Comparison of ENCODE assay signal across 29 cellular contexts in the genomic region with DNA sequence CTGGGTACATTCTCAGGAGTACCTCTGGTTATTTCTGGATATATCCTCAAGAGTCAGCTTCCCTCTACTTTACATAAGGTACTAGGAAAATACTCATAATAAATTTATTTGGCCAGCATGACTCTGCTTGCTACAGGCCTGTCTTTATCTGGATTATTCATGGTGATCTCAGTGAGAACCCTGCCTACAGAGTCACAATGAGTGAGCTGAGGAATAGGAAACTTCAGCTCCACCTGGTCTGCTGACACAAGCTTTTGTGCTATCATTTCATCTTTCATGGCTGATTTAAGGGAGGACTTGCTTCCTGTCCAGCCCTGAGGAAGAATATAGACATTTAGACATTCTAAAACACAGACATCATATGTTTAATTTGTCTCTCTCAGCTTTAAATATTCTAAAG. TPM values are rescaled to one million over a fixed set of nuclear protein-coding genes. Genes with fewer than 3 reads are reported as not detected.
A peak's percentile ranks its signal among the peaks of the same experiment; 100 is the strongest.
DNase-seq lines count a peak whose midpoint lies in the region; ATAC-seq, FAIRE-seq and TF ChIP-seq lines count a peak whose summit lies in the region.
"Had no signal": no experiment of that assay in that cellular context is flagged by ENCODE, and none has a peak within 500 bp of the region (broad histone marks: within the 10 kb centered on the region; RNA-seq: fewer than 3 reads in every experiment).

No MANE protein-coding gene starts in this region.

- ATAC-seq in PC-3 (peak; percentile 98), GM21423 (IDR thresholded peaks at IDR 0.05; ENCODE audit: unreplicated experiment) (no peak)
- ATAC-seq: psoas muscle, sciatic nerve had no signal

- TF ChIP-seq CTCF in A673 (conservative IDR thresholded peaks at IDR 0.05; ENCODE audit: low read depth, low read length) (no peak), PC-3 (conservative IDR thresholded peaks at IDR 0.05; ENCODE audit: low read depth, low read length) (no peak), bronchial epithelial cell (IDR thresholded peaks at IDR 0.05; ENCODE audit: insufficient read depth, low read length, severe bottlenecking) (no peak), GM20000 (IDR thresholded peaks at IDR 0.05; ENCODE audit: extremely low read depth, missing control alignments) (no peak)

- FAIRE-seq in bronchial epithelial cell (lab: Jason Lieb, UNC) (no peak), islet of Langerhans (lab: Jason Lieb, UNC) (peak; percentile 36)
- FAIRE-seq: H54 had no signal

- 0 out of 2 replicates have a peak, but pooled peaks cover 4% of the 10 kb centered on the region for H3K9me2 ChIP-seq in PC-3 (replicated peaks; ENCODE audit: low read length)

- POLR2A ChIA-PET in A673 (lab: Charles Lee; ENCODE audit: low non-redundant PET) (no interaction called here), PC-3 (lab: Charles Lee; ENCODE audit: unreplicated experiment) (interaction anchor here (0.7 to 1.0 kb wide), 2 partner anchors 15 to 19 kb away, joined by 4 to 14 read pairs; a partner anchor contains a TSS)

- no peaks in the 10 kb centered on the region for H3K79me2 ChIP-seq in PC-3 (ENCODE audit: low read length)

- intact Hi-C loops in A673 (cut with micrococcal nuclease; ENCODE audit: unreplicated experiment) (no loop called here), PC-3 (cut with micrococcal nuclease) (loop anchor here (1.0 to 2.0 kb wide), 4 partner anchors 13 to 64 kb away; no protein-coding TSS in a partner anchor)

- no peaks in the 10 kb centered on the region for H4K20me1 ChIP-seq in PC-3 (ENCODE audit: low read length)

- no peaks in the 10 kb centered on the region for H3K9me3 ChIP-seq in A673 (ENCODE audit: low read depth, low read length, poor library complexity, severe bottlenecking)
- 0 out of 2 replicates have a peak, but pooled peaks cover 6% of the 10 kb centered on the region for H3K9me3 ChIP-seq in PC-3 (ENCODE audit: low read length)
- H3K9me3 ChIP-seq: psoas muscle, vagina had no signal

- CTCF ChIA-PET in A673 (lab: Charles Lee), result no interaction called here
- CTCF ChIA-PET in PC-3 (lab: Charles Lee), result interaction anchor here (0.8 kb wide), 2 partner anchors 62 to 65 kb away, joined by 4 read pairs; no protein-coding TSS in a partner anchor

- H3K27ac ChIP-seq in A673 (ENCODE audit: low read depth, low read length, poor library complexity, severe bottlenecking), result no peak overlapping the region
- H3K27ac ChIP-seq in PC-3 (ENCODE audit: low read length), result peak overlapping the region; percentile 33
- H3K27ac ChIP-seq: dorsolateral prefrontal cortex, psoas muscle, stomach, vagina had no signal

- H3K9ac ChIP-seq in PC-3 (ENCODE audit: low read length), result no peak overlapping the region

- no peak overlapping the region for H3K4me3 ChIP-seq in A673 (ENCODE audit: low read depth, low read length, poor library complexity, severe bottlenecking)
- no peak overlapping the region for H3K4me3 ChIP-seq in PC-3 (ENCODE audit: low read length)
- H3K4me3 ChIP-seq in bronchial epithelial cell (ENCODE audit: low read depth, low read length), result no peak overlapping the region
- H3K4me3 ChIP-seq: dorsolateral prefrontal cortex, psoas muscle, stomach, vagina had no signal

- peaks cover 3% of the 10 kb centered on the region for H3F3A ChIP-seq in PC-3 (ENCODE audit: low read length, unreplicated experiment)

- H3K4me2 ChIP-seq in PC-3 (ENCODE audit: low read length), result peak overlapping the region; percentile 8

- DNase-seq in A673 (ENCODE audit: low spot score), result peak; percentile 16
- peak; percentile 89 for DNase-seq in PC-3
- peak; percentile 90 for DNase-seq in bronchial epithelial cell (ENCODE audit: low read depth)
- DNase-seq in GM19238 (ENCODE audit: insufficient read length, low spot score), result no peak
- no peak for DNase-seq in GM20000 (ENCODE audit: low spot score)
- no peak for DNase-seq in Kasumi-1 (lab: John Stamatoyannopoulos, UW)
- DNase-seq: activated CD4-positive, CD25-positive, alpha-beta regulatory T cell; activated effector memory CD4-positive, alpha-beta T cell treated with anti-CD3 and anti-CD28 coated beads, Interleukin-2, amount 50 U/mL, for 16 hours; activated naive CD8-positive, alpha-beta T cell treated with anti-CD3 and anti-CD28 coated beads for 36 hours; activated T-cell treated with anti-CD3 and anti-CD28 coated beads, Interleukin-2, amount 50 U/mL, for 24 hours; Calu3; CD4-positive, CD25-positive, alpha-beta regulatory T cell; cerebellar nuclear complex; DND-41; dorsolateral prefrontal cortex; glutamatergic neuron; islet precursor cell; NCI-H2107; NCI-H774; psoas muscle; RPMI8226; stimulated activated CD4-positive, alpha-beta T cell treated with anti-CD3 and anti-CD28 coated beads, Interleukin-12 subunit alpha, Interleukin-12 subunit beta, amount 100 ng/mL, for 4 hours; stimulated activated CD4-positive, alpha-beta T cell treated with anti-CD3 and anti-CD28 coated beads, Interleukin-4, amount 100 ng/mL, for 1 hour; stomach had no signal

- BruUV-seq in A673 (replicated peaks; lab: Mats Ljungman, UMichigan), result no TSS peak
- no TSS peak for BruUV-seq in PC-3 (replicated peaks; lab: Mats Ljungman, UMichigan)

- H2AFZ ChIP-seq in PC-3 (ENCODE audit: low read length), result peak overlapping the region; percentile 2; the same call in 1 of the 2 replicates

- no peaks in the 10 kb centered on the region for H3K4me1 ChIP-seq in A673 (ENCODE audit: insufficient read depth, low read length, poor library complexity, severe bottlenecking)
- H3K4me1 ChIP-seq in PC-3 (ENCODE audit: insufficient read depth, low read length), result peaks cover 25% of the 10 kb centered on the region
- H3K4me1 ChIP-seq: psoas muscle, vagina had no signal

- H3K27me3 ChIP-seq in A673 (replicated peaks; ENCODE audit: insufficient read depth, low read depth, low read length, poor library complexity) (no peaks in the 10 kb centered on the region), PC-3 (ENCODE audit: low read length) (no peaks in the 10 kb centered on the region), bronchial epithelial cell (ENCODE audit: control insufficient read depth, insufficient read depth, low read length) (no peaks in the 10 kb centered on the region)
- H3K27me3 ChIP-seq: dorsolateral prefrontal cortex, stomach, vagina had no signal

- H3K36me3 ChIP-seq in A673 (ENCODE audit: insufficient read depth, low read length, poor library complexity, severe bottlenecking), result no peaks in the 10 kb centered on the region
- H3K36me3 ChIP-seq in PC-3 (ENCODE audit: low read depth, low read length), result no peaks in the 10 kb centered on the region; the same call in 1 of the 2 replicates
- H3K36me3 ChIP-seq in bronchial epithelial cell (ENCODE audit: control insufficient read depth, insufficient read depth, low read length), result no peaks in the 10 kb centered on the region
- H3K36me3 ChIP-seq: stomach, vagina had no signal

RNA-seq across cellular contexts. Expression of a gene that starts 19.5 kb away (rescaled TPM):
- total RNA-seq in A673 (2021) (32.9 and 35.1 TPM in 2 replicates), PC-3 (2014; rRNA removed) (72.0 and 81.3 TPM in 2 replicates), bronchial epithelial cell (11.3 and 12.4 TPM in 2 replicates)

Comparison
In these comparisons a context has a peak if more than half of its experiments do, and no peak if none do; other contexts are left out.
1. DNase-seq: peak in A673 (single experiment), PC-3 (single experiment) and bronchial epithelial cell (single experiment); none in GM19238 (single experiment), GM20000 (single experiment) and Kasumi-1 (0 of 2).